24 cellular contexts compared by ENCODE assay signal in the genomic region with DNA sequence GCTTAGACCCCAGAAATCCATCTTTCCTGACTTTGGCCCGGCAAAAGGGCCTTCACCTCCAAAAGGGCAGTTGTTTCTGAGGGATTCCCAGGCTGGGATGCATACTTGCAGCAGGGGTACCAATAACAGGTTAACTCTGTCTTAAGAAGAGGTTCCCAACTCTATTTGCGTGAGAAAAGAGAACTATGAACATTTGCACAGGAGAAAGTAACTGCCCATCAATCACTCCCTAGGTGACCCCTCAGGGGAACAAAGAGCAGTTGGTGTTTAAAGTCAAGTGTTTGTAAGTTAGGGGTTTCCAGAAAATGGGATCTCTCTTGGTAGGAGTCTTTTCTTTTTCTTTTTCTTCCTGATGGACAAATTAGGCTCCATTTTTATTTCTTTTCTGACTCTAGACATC.
DNase-seq lines count a peak whose midpoint lies in the region; ATAC-seq, FAIRE-seq and TF ChIP-seq lines count a peak whose summit lies in the region.
"Had no signal": no experiment of that assay in that cellular context is flagged by ENCODE, and none has a peak within 500 bp of the region (broad histone marks: within the 10 kb centered on the region; RNA-seq: fewer than 3 reads in every experiment).

No MANE protein-coding gene starts in this region.

- WGBS in H1 (ENCODE audit: extremely low coverage in 1 of 2, insufficient coverage in 1 of 2, insufficient read length in 1 of 2, insufficient replicate concordance in 2 of 2, low coverage in 1 of 2, low lambda C conversion rate in 2 of 2, missing lambda C conversion rate in 1 of 2), 2 experiments = 28% methylated on average over 2 of the region's 2 CpGs; no CpG with 5 or more reads in 1 of the 2 experiments

- H3K27me3 ChIP-seq in H1 (replicated peaks in 1 of 4; ENCODE audit: control insufficient read depth in 3 of 4, extremely low read depth in 1 of 4, insufficient read depth in 3 of 4, low read length in 3 of 4) = peaks cover 15 to 36% (median 25%) of the 10 kb centered on the region in 4 experiments; a peak in 6 of 7 replicates
- H3K27me3 ChIP-seq: BLaER1 had no signal

- H2BK120ac ChIP-seq in H1 (replicated peaks; ENCODE audit: low read depth, low read length) = no peak overlapping the region

- peaks cover 4 to 8% of the 10 kb centered on the region in 2 experiments for H4K20me1 ChIP-seq in H1 (replicated peaks in 1 of 2; ENCODE audit: control insufficient read depth in 1 of 2, insufficient read depth in 2 of 2, low read length in 2 of 2)
- H4K20me1 ChIP-seq: BLaER1 had no signal

- peak; percentile 73 for FAIRE-seq in H1 (lab: Jason Lieb, UNC)
- FAIRE-seq in H54 (lab: Jason Lieb, UNC) = no peak
- FAIRE-seq: A204.1, GM12891, GM18507 had no signal

- TF ChIP-seq POLR2A in H1 (IDR thresholded peaks at IDR 0.05; ENCODE audit: control extremely low read depth in 1 of 2, low read depth in 2 of 2, low read length in 2 of 2) (no peak), H54 (IDR thresholded peaks at IDR 0.05; ENCODE audit: low read depth, low read length) (no peak)

- no peak overlapping the region for H2BK12ac ChIP-seq in H1 (ENCODE audit: low read depth, low read length)

- no peaks in the 10 kb centered on the region for H3K36me3 ChIP-seq in H1 (ENCODE audit: control insufficient read depth in 2 of 4, insufficient read depth in 4 of 4, low read length in 3 of 4)
- H3K36me3 ChIP-seq: BLaER1, HAP-1 had no signal

- no peak overlapping the region for H3K4ac ChIP-seq in H1 (replicated peaks; ENCODE audit: insufficient read length, low read depth, low read length)

- H3K23me2 ChIP-seq in H1 (ENCODE audit: low read depth, low read length) = no peaks in the 10 kb centered on the region

- peak; percentile 30 for DNase-seq in ELF-1 (ENCODE audit: low read depth, low spot score)
- peak; percentile 34 for DNase-seq in NCI-H69 (lab: John Stamatoyannopoulos, UW)
- no peak for DNase-seq in H1 (ENCODE audit: low read depth in 1 of 2, low spot score in 2 of 2)
- DNase-seq in mesenteric fat pad (ENCODE audit: low spot score) = peak; percentile 37
- no peak for DNase-seq in NCI-H345 treated with DMSO at 0.1 percent for 48 hours (lab: John Stamatoyannopoulos, UW; ENCODE audit: unreplicated experiment)
- no peak for DNase-seq in anterior cingulate cortex (lab: John Stamatoyannopoulos, UW)
- no peak for DNase-seq in H54 (ENCODE audit: insufficient read length, low spot score)
- DNase-seq: Caco-2; CD4-positive, CD25-positive, alpha-beta regulatory T cell; CD8-positive, alpha-beta T cell; DMS153; DMS79; EL; GF-D8; GOT3; HFFc6 had no signal

- H2AFZ ChIP-seq in H1 (ENCODE audit: low read length) = no peak overlapping the region

- H3K4me3 ChIP-seq in H1 (ENCODE audit: extremely low read depth in 1 of 4, insufficient read depth in 2 of 4, low read depth in 3 of 4, low read length in 4 of 4) = no peak overlapping the region
- H3K4me3 ChIP-seq: BLaER1, HAP-1 had no signal

- TF ChIP-seq RAD21 in H1 (IDR thresholded peaks at IDR 0.05 in 1 of 2, conservative IDR thresholded peaks at IDR 0.05 in 1 of 2; ENCODE audit: low read depth in 2 of 2, low read length in 2 of 2) = no peak

- no peak overlapping the region for H3K56ac ChIP-seq in H1 (replicated peaks; ENCODE audit: insufficient read length, low read depth, low read length)

- H2BK15ac ChIP-seq in H1 (ENCODE audit: low read length) = no peak overlapping the region

- H2AK5ac ChIP-seq in H1 (ENCODE audit: low read depth, low read length) = no peak overlapping the region

- no peak for TF ChIP-seq CTCF in H1 (IDR thresholded peaks at IDR 0.05; ENCODE audit: control extremely low read depth in 1 of 3, insufficient read depth in 1 of 3, low read depth in 1 of 3, low read length in 3 of 3)

- POLR2A ChIA-PET in H1 (lab: Charles Lee; ENCODE audit: partially characterized antibody) = no interaction called here

- CTCF ChIA-PET in H1 (lab: Charles Lee; ENCODE audit: partially characterized antibody) = interaction anchor here (0.9 to 1.2 kb wide), 4 partner anchors 9 to 97 kb away, joined by 3 to 4 read pairs (median 4); a partner anchor contains a TSS

- TF ChIP-seq EP300 in H1 (IDR thresholded peaks at IDR 0.05; ENCODE audit: borderline replicate concordance in 1 of 2, low read depth in 2 of 2, low read length in 2 of 2) = no peak

- H4K5ac ChIP-seq in H1 (ENCODE audit: insufficient read length, low read depth, low read length) = no peak overlapping the region

- H3K18ac ChIP-seq in H1 (ENCODE audit: extremely low read depth, low read length) = no peak overlapping the region

- no peak overlapping the region for H3K14ac ChIP-seq in H1 (ENCODE audit: insufficient read length)

- no peak overlapping the region for H3K27ac ChIP-seq in H1 (ENCODE audit: low read depth, low read length)
- H3K27ac ChIP-seq: 22Rv1, BLaER1, C4-2B had no signal

- no peak overlapping the region for H4K8ac ChIP-seq in H1 (ENCODE audit: extremely low read depth, insufficient read depth, low read length)

- H3K4me2 ChIP-seq in H1 (ENCODE audit: insufficient read depth in 1 of 2, low read depth in 2 of 2, low read length in 2 of 2) = no peak overlapping the region
- H3K4me2 ChIP-seq: BLaER1 had no signal

- no peak for ATAC-seq in GM18519 (IDR thresholded peaks at IDR 0.05; ENCODE audit: low FRiP score, unreplicated experiment)
- ATAC-seq: CD8-positive, alpha-beta T cell had no signal

- H2BK20ac ChIP-seq in H1 (ENCODE audit: low read length) = no peak overlapping the region

- H3K9me3 ChIP-seq in H1 (ENCODE audit: insufficient read depth in 2 of 2, low read depth in 1 of 2, low read length in 1 of 2) = peaks cover 0 to 2% of the 10 kb centered on the region in 2 experiments; a peak in 1 of 4 replicates
- H3K9me3 ChIP-seq: Caco-2, HAP-1 had no signal

- no peak overlapping the region for H2BK5ac ChIP-seq in H1 (ENCODE audit: low read depth, low read length)

- peaks cover 0 to 8% (median 6%) of the 10 kb centered on the region in 4 experiments; a peak in 4 of 7 replicates for H3K4me1 ChIP-seq in H1 (replicated peaks in 1 of 4; ENCODE audit: control insufficient read depth in 3 of 4, insufficient read depth in 4 of 4, low read length in 3 of 4)
- H3K4me1 ChIP-seq: BLaER1, Caco-2, HAP-1 had no signal

- H3K79me1 ChIP-seq in H1 (ENCODE audit: low read depth, low read length) = no peaks in the 10 kb centered on the region

- H3K9ac ChIP-seq in H1 (replicated peaks in 1 of 4; ENCODE audit: extremely low read depth in 1 of 4, low read depth in 3 of 4, low read length in 3 of 4) = no peak overlapping the region
- H3K9ac ChIP-seq: BLaER1 had no signal

- H3K23ac ChIP-seq in H1 (ENCODE audit: insufficient read length) = no peak overlapping the region

- H4K91ac ChIP-seq in H1 (replicated peaks; ENCODE audit: insufficient read length, low read length) = no peak overlapping the region

- H3K79me2 ChIP-seq in H1 (ENCODE audit: control insufficient read depth in 1 of 2, insufficient read depth in 2 of 2, low read length in 2 of 2) = no peaks in the 10 kb centered on the region

TF ChIP-seq in H1, 55 proteins besides CTCF, POLR2A, EP300 and RAD21:
- TF ChIP-seq NANOG (IDR thresholded peaks at IDR 0.05; ENCODE audit: insufficient read depth, low read depth, low read length, poor library complexity, severe bottlenecking) = peak; percentile 86
- TF ChIP-seq EZH2 (IDR thresholded peaks at IDR 0.05; ENCODE audit: low read depth, low read length, severe bottlenecking) = no peak
TF ChIP-seq in H1: peak in this region for 1.

Comparison
In these comparisons a context has a peak if more than half of its experiments do, and no peak if none do; other contexts are left out.
1. DNase-seq: peak in ELF-1 (single experiment), NCI-H69 (single experiment) and mesenteric fat pad (single experiment); none in H1 (0 of 2), NCI-H345 treated with DMSO at 0.1 percent for 48 hours (single experiment), anterior cingulate cortex (0 of 58) and H54 (single experiment).